In genomic region chr20:58526411-58526810, GRCh38 we compare ENCODE assay signal across 28 cellular contexts. TPM values are rescaled to one million over a fixed set of nuclear protein-coding genes. Genes with fewer than 3 reads are reported as not detected.
A peak's percentile ranks its signal among the peaks of the same experiment; 100 is the strongest.
DNase-seq lines count a peak whose midpoint lies in the region; FAIRE-seq and TF ChIP-seq lines count a peak whose summit lies in the region.
"Had no signal": no experiment of that assay in that cellular context is flagged by ENCODE, and none has a peak within 500 bp of the region (broad histone marks: within the 10 kb centered on the region; RNA-seq: fewer than 3 reads in every experiment).

No MANE protein-coding gene starts in this region.

- peaks cover 68% of the 10 kb centered on the region for H3K9me3 ChIP-seq in endodermal cell (ENCODE audit: control insufficient read depth, low read length)
- H3K9me3 ChIP-seq: BE2C had no signal

- H3K27ac ChIP-seq in endodermal cell (ENCODE audit: low read depth, low read length), result no peak overlapping the region
- H3K27ac ChIP-seq: 22Rv1, A549, BLaER1 had no signal

- in situ Hi-C loops in Caki2 (cut with HindIII; ENCODE audit: low pct_unique_long_range_greater_than_20kb, low sequenced_read_pairs), result no loop called here

- H3K9ac ChIP-seq in endodermal cell (ENCODE audit: extremely low read depth, low read length, poor library complexity, severe bottlenecking), result no peak overlapping the region
- H3K9ac ChIP-seq: BLaER1 had no signal

- peaks cover 41% of the 10 kb centered on the region for H3K36me3 Mint-ChIP-seq in endodermal cell (ENCODE audit: low read depth)
- H3K36me3 Mint-ChIP-seq: CD14-positive monocyte; CD4-positive, CD25-positive, alpha-beta regulatory T cell had no signal

- H3K36me3 ChIP-seq in endodermal cell (ENCODE audit: control insufficient read depth, insufficient read depth, low read length), result no peaks in the 10 kb centered on the region
- H3K36me3 ChIP-seq: BE2C, BLaER1 had no signal

- no peaks in the 10 kb centered on the region for H3K27me3 Mint-ChIP-seq in endodermal cell (ENCODE audit: insufficient read depth)

- H3K4me1 Mint-ChIP-seq in endodermal cell, result peaks cover 28% of the 10 kb centered on the region
- H3K4me1 Mint-ChIP-seq: CD14-positive monocyte; CD4-positive, alpha-beta memory T cell; CD4-positive, CD25-positive, alpha-beta regulatory T cell; CD8-positive, alpha-beta memory T cell had no signal

- no peaks in the 10 kb centered on the region for H3K27me3 ChIP-seq in endodermal cell (ENCODE audit: control insufficient read depth, insufficient read depth, low read length, poor library complexity, severe bottlenecking)
- H3K27me3 ChIP-seq: BE2C, BLaER1 had no signal

- H3K4me3 ChIP-seq in endodermal cell (ENCODE audit: low read length), result peak overlapping the region; percentile 47
- H3K4me3 ChIP-seq: A549, BLaER1, GM12878 had no signal

- no peak overlapping the region for H3K27ac Mint-ChIP-seq in endodermal cell
- H3K27ac Mint-ChIP-seq: CD14-positive monocyte; CD4-positive, alpha-beta memory T cell; CD4-positive, CD25-positive, alpha-beta regulatory T cell had no signal

- H3K4me1 ChIP-seq in endodermal cell (ENCODE audit: control insufficient read depth, insufficient read depth, low read length), result peaks cover 8% of the 10 kb centered on the region
- H3K4me1 ChIP-seq: A549, BLaER1 had no signal

- no peak for TF ChIP-seq CTCF in endodermal cell (conservative IDR thresholded peaks at IDR 0.05)

- 74 to 100% methylated on average over 1 to 3 of the region's 3 CpGs for WGBS in endodermal cell (ENCODE audit: insufficient coverage in 1 of 2, insufficient read length in 1 of 2), 2 experiments

- H3K4me3 Mint-ChIP-seq in endodermal cell, result no peak overlapping the region
- H3K4me3 Mint-ChIP-seq: CD14-positive monocyte; CD4-positive, alpha-beta memory T cell; CD4-positive, CD25-positive, alpha-beta regulatory T cell; CD8-positive, alpha-beta memory T cell had no signal

- H3K9me3 Mint-ChIP-seq in endodermal cell, result peaks cover 68% of the 10 kb centered on the region

- peak; percentile 95 for FAIRE-seq in HTR-8/SVneo (lab: Jason Lieb, UNC)
- FAIRE-seq: A549, GM12878, GM12892, GM18507 had no signal

- DNase-seq in Caki2 (ENCODE audit: low read depth), result peak; percentile 22
- no peak for DNase-seq in HTR-8/SVneo (ENCODE audit: insufficient read length, low spot score)
- no peak for DNase-seq in endodermal cell
- DNase-seq in D341Med (ENCODE audit: low spot score), result no peak
- no peak for DNase-seq in LoVo (ENCODE audit: low spot score)
- DNase-seq in AML-193 (lab: John Stamatoyannopoulos, UW), result no peak
- DNase-seq: BE2C; C1 segment of cervical spinal cord; Calu3; CD4-positive, alpha-beta memory T cell; CD4-positive, CD25-positive, alpha-beta regulatory T cell; CD8-positive, alpha-beta memory T cell; COR-L47; DMS 273 treated with DMSO at 0.1 percent for 48 hours; DMS153; DMS53; DMS79; DND-41; EL; GDM1 had no signal

RNA-seq across cellular contexts. Expression of gene APCDD1L, which starts 11.2 kb away (rescaled TPM):
- not detected in 2 replicates for total RNA-seq in Caki2 (2014; rRNA removed; shearing (Covaris generic); ENCODE audit: low replicate concordance)
- total RNA-seq in endodermal cell, result 1 to 10 TPM; 6.4 TPM
- 0.78 TPM for polyA plus RNA-seq in endodermal cell (2013, experiment 1 of 2)
- 1.1 TPM for polyA plus RNA-seq in endodermal cell (2013, experiment 2 of 2)
- total RNA-seq: Calu3; CD4-positive, alpha-beta memory T cell; CD4-positive, CD25-positive, alpha-beta regulatory T cell; CD8-positive, alpha-beta memory T cell; G401; GM12878 had no signal
- polyA plus RNA-seq: A549; CD14-positive monocyte; CD8-positive, alpha-beta memory T cell had no signal
